In genomic region chr22:43546186-43546585, GRCh38 we compare ENCODE assay signal across 29 cellular contexts.
"Had no signal": no experiment of that assay in that cellular context is flagged by ENCODE, and none has a peak within 500 bp of the region (broad histone marks: within the 10 kb centered on the region; RNA-seq: fewer than 3 reads in every experiment).

No MANE protein-coding gene starts in this region.

- H3K4me3 ChIP-seq: adrenal gland, body of pancreas, esophagus muscularis mucosa, gastrocnemius medialis, heart left ventricle had no signal

- H3K27me3 ChIP-seq: adrenal gland, body of pancreas, esophagus muscularis mucosa, gastrocnemius medialis, heart left ventricle had no signal

- H3K36me3 ChIP-seq: adrenal gland, esophagus muscularis mucosa, gastrocnemius medialis, heart left ventricle had no signal

- H3K4me1 ChIP-seq: adrenal gland, body of pancreas, esophagus muscularis mucosa, foreskin keratinocyte, gastrocnemius medialis, heart left ventricle had no signal

- DNase-seq: activated CD4-positive, alpha-beta memory T cell treated with anti-CD3 and anti-CD28 coated beads for 36 hours; activated CD4-positive, alpha-beta T cell treated with anti-CD3 and anti-CD28 coated beads for 36 hours; activated CD4-positive, alpha-beta T cell treated with anti-CD3 and anti-CD28 coated beads, Interleukin-2, amount 10 ng/mL, durations not matched to agents 24 days and 14 days; activated CD4-positive, CD25-positive, alpha-beta regulatory T cell; activated CD4-positive, CD25-positive, alpha-beta regulatory T cell treated with anti-CD3 and anti-CD28 coated beads, Interleukin-2, amount 50 U/mL, for 72 hours; activated CD8-positive, alpha-beta T cell treated with anti-CD3 and anti-CD28 coated beads, Interleukin-2, amount 10 ng/mL, durations not matched to agents 7 days and 5 days; activated gamma-delta T cell; activated naive CD4-positive, alpha-beta T cell; activated naive CD4-positive, alpha-beta T cell treated with anti-CD3 and anti-CD28 coated beads, Interleukin-2, amount 10 ng/mL, durations not matched to agents 7 days and 5 days; activated T-cell treated with anti-CD3 and anti-CD28 coated beads, Interleukin-2, amount 50 U/mL, for 4 hours; amygdala; body of pancreas; caudate nucleus; cortex of kidney; dermis blood vessel endothelial cell; effector CD4-positive, alpha-beta T cell; effector memory CD8-positive, alpha-beta T cell; erythroblast; foreskin keratinocyte; gastrocnemius medialis; glutamatergic neuron; heart left ventricle; T-helper 1 cell; T-helper 17 cell; T1000 had no signal

- H3K9me3 ChIP-seq: adrenal gland, body of pancreas, esophagus muscularis mucosa, gastrocnemius medialis, heart left ventricle had no signal

- ATAC-seq: activated CD4-positive, alpha-beta T cell treated with anti-CD3 and anti-CD28 coated beads for 36 hours; activated CD8-positive, alpha-beta T cell treated with anti-CD3 and anti-CD28 coated beads, Interleukin-2, amount 10 ng/mL, durations not matched to agents 7 days and 5 days; activated naive CD4-positive, alpha-beta T cell treated with anti-CD3 and anti-CD28 coated beads, Interleukin-2, amount 50 U/mL, for 72 hours; activated T-cell treated with anti-CD3 and anti-CD28 coated beads, Interleukin-2, amount 50 U/mL, for 4 hours; activated T-helper 17 cell treated with anti-CD3 and anti-CD28 coated beads, Interleukin-2, amount 50 U/mL, for 72 hours; body of pancreas; effector memory CD8-positive, alpha-beta T cell; foreskin keratinocyte; gastrocnemius medialis; heart left ventricle; T-helper 17 cell had no signal

- H3K27ac ChIP-seq: adrenal gland, body of pancreas, esophagus muscularis mucosa, foreskin keratinocyte, gastrocnemius medialis, heart left ventricle had no signal
